Comparison of ENCODE assay signal across 1 cellular context in genomic region chr4:3287972-3288570, GRCh38.
TF ChIP-seq lines count a peak whose summit lies in the region.

No MANE protein-coding gene starts in this region.

TF ChIP-seq in HepG2, 621 proteins besides CTCF, POLR2A, EP300 and RAD21:
- TF ChIP-seq DBP (CRISPR knock-in tag; IDR thresholded peaks at IDR 0.05; ENCODE audit: not compliant biosample characterization), result no peak
- no peak for TF ChIP-seq JDP2 (CRISPR knock-in tag; IDR thresholded peaks at IDR 0.05; ENCODE audit: borderline replicate concordance)
- TF ChIP-seq ZNF207 (IDR thresholded peaks at IDR 0.05; ENCODE audit: borderline replicate concordance), result no peak
- TF ChIP-seq JUN (CRISPR knock-in tag; IDR thresholded peaks at IDR 0.05), result no peak
- TF ChIP-seq IKZF4 (CRISPR knock-in tag; IDR thresholded peaks at IDR 0.05; ENCODE audit: borderline replicate concordance, low read depth, not compliant biosample characterization), result no peak
- TF ChIP-seq ATF6 (CRISPR knock-in tag; conservative IDR thresholded peaks at IDR 0.05), result no peak
- TF ChIP-seq ZBTB2 (CRISPR knock-in tag; IDR thresholded peaks at IDR 0.05; ENCODE audit: low read depth), result no peak
- TF ChIP-seq KDM3A (CRISPR knock-in tag; IDR thresholded peaks at IDR 0.05; ENCODE audit: low read depth), result no peak
- no peak for TF ChIP-seq ZNF136 (CRISPR knock-in tag; IDR thresholded peaks at IDR 0.05; ENCODE audit: low read depth)
- no peak for TF ChIP-seq BORCS8-MEF2B (CRISPR knock-in tag; IDR thresholded peaks at IDR 0.05)
- TF ChIP-seq PCBP1 (IDR thresholded peaks at IDR 0.05; ENCODE audit: borderline replicate concordance, low read depth, low read length), result 0 out of 2 replicates have a peak, but pooled peaks have one; percentile 69
- no peak for TF ChIP-seq ZNF660 (CRISPR knock-in tag; IDR thresholded peaks at IDR 0.05; ENCODE audit: borderline replicate concordance, low read depth)
- peak; percentile 66 for TF ChIP-seq ZBTB38 (CRISPR knock-in tag; IDR thresholded peaks at IDR 0.05)
- TF ChIP-seq DMTF1 (CRISPR knock-in tag; IDR thresholded peaks at IDR 0.05), result no peak
- TF ChIP-seq ZFP1 (CRISPR knock-in tag; IDR thresholded peaks at IDR 0.05), result no peak
- no peak for TF ChIP-seq SMAD9 (CRISPR knock-in tag; IDR thresholded peaks at IDR 0.05)
- no peak for TF ChIP-seq ZNF782 (CRISPR knock-in tag; IDR thresholded peaks at IDR 0.05; ENCODE audit: borderline replicate concordance)
